In genomic region chr1:229716064-229716463, GRCh38 we compare ENCODE assay signal across 26 cellular contexts.
DNase-seq lines count a peak whose midpoint lies in the region; ATAC-seq, FAIRE-seq and TF ChIP-seq lines count a peak whose summit lies in the region.
"Had no signal": no experiment of that assay in that cellular context is flagged by ENCODE, and none has a peak within 500 bp of the region (broad histone marks: within the 10 kb centered on the region; RNA-seq: fewer than 3 reads in every experiment).

No MANE protein-coding gene starts in this region.

- FAIRE-seq in astrocyte (lab: Jason Lieb, UNC) = no peak
- FAIRE-seq: GM19239 had no signal

- H3K36me3 Mint-ChIP-seq in astrocyte (ENCODE audit: low read depth, unreplicated experiment) = peaks cover 2% of the 10 kb centered on the region
- H3K36me3 Mint-ChIP-seq: activated naive CD8-positive, alpha-beta T cell treated with anti-CD3 and anti-CD28 coated beads for 36 hours; CD8-positive, alpha-beta memory T cell had no signal

- peak overlapping the region; percentile 20 for H3K27ac Mint-ChIP-seq in astrocyte (ENCODE audit: unreplicated experiment)
- H3K27ac Mint-ChIP-seq: activated naive CD8-positive, alpha-beta T cell treated with anti-CD3 and anti-CD28 coated beads for 36 hours; activated T-helper 2 cell treated with anti-CD3 and anti-CD28 coated beads, Interferon-gamma antibody, Interleukin-2, Interleukin-4, amounts not matched to agents 10 μg/mL and 5 μg/mL and 100 μg/mL, durations not matched to agents 14 hours and 24 hours and 36 hours; CD8-positive, alpha-beta memory T cell; stimulated activated naive CD8-positive, alpha-beta T cell treated with anti-CD3 and anti-CD28 coated beads, Interleukin-15, Interleukin-2, amounts not matched to agents 100 ng/mL and 50 ng/mL, for 24 hours; T-helper 2 cell treated with Interferon-gamma antibody and Interleukin-4, amounts not matched to agents 5 μg/mL and 100 μg/mL, for 36 hours had no signal

- H3K9ac ChIP-seq in HUES48 (ENCODE audit: low read depth, low read length) = no peak overlapping the region
- H3K9ac ChIP-seq in astrocyte (ENCODE audit: low read length) = peak overlapping the region; percentile 37

- DNase-seq in astrocyte (ENCODE audit: low read depth) = peak; percentile 54
- peak; percentile 82 for DNase-seq in iPS-NIHi11 (ENCODE audit: low spot score)
- DNase-seq in osteoblast (ENCODE audit: insufficient read length, low spot score, missing footprints) = peak; percentile 35
- DNase-seq in HPDE6-E6E7 (ENCODE audit: extremely low spot score) = no peak
- no peak for DNase-seq in EL
- DNase-seq: activated CD4-positive, alpha-beta T cell treated with anti-CD3 and anti-CD28 coated beads, Interleukin-2, amount 50 U/mL, for 1 hour; activated CD8-positive, alpha-beta memory T cell treated with anti-CD3 and anti-CD28 coated beads, Interleukin-2, amount 50 U/mL, for 48 hours; activated naive CD8-positive, alpha-beta T cell treated with anti-CD3 and anti-CD28 coated beads for 36 hours; body of pancreas; CD8-positive, alpha-beta memory T cell; NCI-H1105; NCI-H2029 treated with DMSO at 0.1 percent for 48 hours; NCI-H524 treated with DMSO at 0.1 percent for 48 hours; retina; stimulated activated CD4-positive, alpha-beta T cell treated with anti-CD3 and anti-CD28 coated beads, Interleukin-12 subunit alpha, Interleukin-12 subunit beta, amount 100 ng/mL, for 4 hours; stimulated activated CD4-positive, alpha-beta T cell treated with anti-CD3 and anti-CD28 coated beads, Interleukin-4, amount 100 ng/mL, for 4 hours; thyroid gland; WERI-Rb-1 had no signal

- peaks cover 18% of the 10 kb centered on the region for H3K4me1 Mint-ChIP-seq in astrocyte (ENCODE audit: low read depth, unreplicated experiment)
- H3K4me1 Mint-ChIP-seq: activated naive CD8-positive, alpha-beta T cell treated with anti-CD3 and anti-CD28 coated beads for 36 hours; CD8-positive, alpha-beta memory T cell had no signal

- H3K4me3 ChIP-seq in HUES48 (ENCODE audit: low read depth, low read length) (peak overlapping the region; percentile 26; the same call in 1 of the 2 replicates), astrocyte (ENCODE audit: insufficient read depth, low read depth, low read length) (no peak overlapping the region), osteoblast (ENCODE audit: insufficient read depth, low read length) (no peak overlapping the region)
- H3K4me3 ChIP-seq: body of pancreas, coronary artery, thyroid gland had no signal

- H3K27ac ChIP-seq in HUES48 (ENCODE audit: low read depth, low read length) = no peak overlapping the region
- H3K27ac ChIP-seq in astrocyte (ENCODE audit: low read depth, low read length) = peak overlapping the region; percentile 57
- no peak overlapping the region for H3K27ac ChIP-seq in osteoblast (ENCODE audit: low read depth, low read length)
- H3K27ac ChIP-seq: coronary artery, neutrophil, thyroid gland, WERI-Rb-1 had no signal

- H3K4me1 ChIP-seq in HUES48 (ENCODE audit: control insufficient read depth, insufficient read depth, low read length) = peaks cover 21% of the 10 kb centered on the region
- peaks cover 10% of the 10 kb centered on the region for H3K4me1 ChIP-seq in astrocyte (ENCODE audit: insufficient read depth, low read length)
- no peaks in the 10 kb centered on the region for H3K4me1 ChIP-seq in osteoblast (ENCODE audit: insufficient read depth, low read length)
- H3K4me1 ChIP-seq: thyroid gland had no signal

- peak overlapping the region; percentile 45 for H2AFZ ChIP-seq in astrocyte (ENCODE audit: low read depth, low read length)
- peak overlapping the region; percentile 9 for H2AFZ ChIP-seq in osteoblast (ENCODE audit: low read length)

- TF ChIP-seq CTCF in astrocyte (IDR thresholded peaks at IDR 0.05; ENCODE audit: insufficient read depth, low read depth, low read length) = no peak
- TF ChIP-seq CTCF in osteoblast (IDR thresholded peaks at IDR 0.05; ENCODE audit: extremely low read depth, low read depth, low read length) = no peak

- peak overlapping the region; percentile 28 for H3K4me2 ChIP-seq in astrocyte (ENCODE audit: low read length)
- no peak overlapping the region for H3K4me2 ChIP-seq in osteoblast (ENCODE audit: insufficient read depth, low read length)

- H4K20me1 ChIP-seq in astrocyte (ENCODE audit: insufficient read depth, low read length) = no peaks in the 10 kb centered on the region
- no peaks in the 10 kb centered on the region for H4K20me1 ChIP-seq in osteoblast (ENCODE audit: insufficient read depth, low read length)

- no peak overlapping the region for H3K4me3 Mint-ChIP-seq in astrocyte (ENCODE audit: unreplicated experiment)
- H3K4me3 Mint-ChIP-seq: activated naive CD8-positive, alpha-beta T cell treated with anti-CD3 and anti-CD28 coated beads for 36 hours; CD8-positive, alpha-beta memory T cell; stimulated activated naive CD8-positive, alpha-beta T cell treated with anti-CD3 and anti-CD28 coated beads, Interleukin-15, Interleukin-2, amounts not matched to agents 100 ng/mL and 50 ng/mL, for 24 hours; T-helper 2 cell treated with Interferon-gamma antibody and Interleukin-4, amounts not matched to agents 5 μg/mL and 100 μg/mL, for 36 hours had no signal

- H3K36me3 ChIP-seq in HUES48 (ENCODE audit: control insufficient read depth, insufficient read depth, low read length) (no peaks in the 10 kb centered on the region), astrocyte (ENCODE audit: insufficient read depth, low read length) (no peaks in the 10 kb centered on the region), osteoblast (ENCODE audit: insufficient read depth, low read length) (no peaks in the 10 kb centered on the region)
- H3K36me3 ChIP-seq: neutrophil, thyroid gland, WERI-Rb-1 had no signal

- H3K9me3 ChIP-seq in HUES48 (ENCODE audit: control insufficient read depth, insufficient read depth, low read length) (peaks cover 3% of the 10 kb centered on the region), astrocyte (ENCODE audit: insufficient read depth, low read depth, low read length) (no peaks in the 10 kb centered on the region), osteoblast (ENCODE audit: low read depth, low read length) (no peaks in the 10 kb centered on the region)
- H3K9me3 ChIP-seq: body of pancreas, neutrophil, thyroid gland had no signal

- no peak for ATAC-seq in GM18520 (IDR thresholded peaks at IDR 0.05; ENCODE audit: unreplicated experiment)
- ATAC-seq: body of pancreas had no signal

- H3K9me3 Mint-ChIP-seq in astrocyte (ENCODE audit: unreplicated experiment) = peaks cover 4% of the 10 kb centered on the region
- H3K9me3 Mint-ChIP-seq: activated naive CD8-positive, alpha-beta T cell treated with anti-CD3 and anti-CD28 coated beads for 36 hours; CD8-positive, alpha-beta memory T cell; stimulated activated naive CD8-positive, alpha-beta T cell treated with anti-CD3 and anti-CD28 coated beads, Interleukin-15, Interleukin-2, amounts not matched to agents 100 ng/mL and 50 ng/mL, for 24 hours had no signal

- no peaks in the 10 kb centered on the region for H3K79me2 ChIP-seq in astrocyte (ENCODE audit: insufficient read depth, low read length)
- no peaks in the 10 kb centered on the region for H3K79me2 ChIP-seq in osteoblast (ENCODE audit: insufficient read depth, low read length)

- H3K27me3 ChIP-seq in HUES48 (ENCODE audit: control insufficient read depth, insufficient read depth, low read length) (no peaks in the 10 kb centered on the region), astrocyte (ENCODE audit: insufficient read depth, low read length) (no peaks in the 10 kb centered on the region), osteoblast (ENCODE audit: insufficient read depth, low read length) (no peaks in the 10 kb centered on the region)
- H3K27me3 ChIP-seq: body of pancreas, neutrophil, thyroid gland had no signal

- H3K27me3 Mint-ChIP-seq in astrocyte (ENCODE audit: low read depth, unreplicated experiment) = no peaks in the 10 kb centered on the region
- H3K27me3 Mint-ChIP-seq: activated naive CD8-positive, alpha-beta T cell treated with anti-CD3 and anti-CD28 coated beads for 36 hours had no signal

Comparison
In these comparisons a context has a peak if more than half of its experiments do, and no peak if none do; other contexts are left out.
1. DNase-seq: peak in astrocyte (single experiment), iPS-NIHi11 (single experiment) and osteoblast (single experiment); none in HPDE6-E6E7 (single experiment) and EL (single experiment).